8 cellular contexts compared by ENCODE assay signal in the genomic region with DNA sequence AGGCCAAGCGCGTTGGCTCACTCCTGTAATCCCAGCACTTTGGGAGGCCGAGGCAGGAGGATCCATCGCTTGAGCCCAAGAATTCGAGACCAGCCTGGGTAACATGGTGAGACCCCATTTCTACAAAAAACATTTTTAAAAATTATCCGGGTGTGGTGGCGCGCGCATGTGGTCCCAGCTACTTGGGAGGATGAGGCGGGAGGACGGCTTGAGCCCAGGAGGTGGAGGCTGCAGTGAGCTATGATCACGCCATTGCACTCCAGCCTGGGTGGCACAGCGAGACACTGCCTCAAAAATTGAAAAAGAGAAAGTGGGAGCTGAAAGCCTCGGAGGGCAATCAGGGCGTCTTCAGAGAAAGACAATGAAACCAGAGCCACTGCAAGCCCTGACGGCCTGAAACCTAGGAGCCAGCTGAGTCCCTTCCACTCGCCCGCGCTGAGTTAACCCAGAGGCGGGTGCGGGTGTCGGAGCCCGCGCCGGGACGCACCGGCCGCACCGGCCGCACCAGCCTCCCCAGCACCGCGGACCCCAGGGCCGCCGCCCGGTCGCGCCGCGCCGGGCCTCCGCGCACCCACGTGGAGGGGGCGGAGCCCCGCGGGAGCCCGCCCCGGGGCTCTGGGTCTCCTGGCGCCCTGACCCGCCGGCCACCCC. TPM values are rescaled to one million over a fixed set of nuclear protein-coding genes. Genes with fewer than 3 reads are reported as not detected.
DNase-seq lines count a peak whose midpoint lies in the region; ATAC-seq and TF ChIP-seq lines count a peak whose summit lies in the region.

No MANE protein-coding gene starts in this region.

- H3K4me3 ChIP-seq in Panc1 (ENCODE audit: low read depth in 2 of 2, low read length in 2 of 2) (peak overlapping the region; percentile 72 to 99), epithelial cell of esophagus (ENCODE audit: low read length) (peak overlapping the region; percentile 85), neuron (ENCODE audit: low read length) (peak overlapping the region; percentile 73)

- intact Hi-C loops in Panc1 (cut with micrococcal nuclease; ENCODE audit: unreplicated experiment): no loop called here

- in situ Hi-C loops in Panc1 (cut with HindIII; ENCODE audit: low pct_unique_long_range_greater_than_20kb, low sequenced_read_pairs): loop anchor here (25.0 kb wide), 1 partner anchor 175 kb away; a partner anchor contains a TSS

- ATAC-seq in HG02610 (IDR thresholded peaks at IDR 0.05; ENCODE audit: unreplicated experiment) (peak; percentile 52), Panc1 (peak; percentile 85), HG03097 (IDR thresholded peaks at IDR 0.05; ENCODE audit: low FRiP score, unreplicated experiment) (no peak)

- peak overlapping the region; percentile 36 for H3K27ac ChIP-seq in Panc1 (ENCODE audit: low read length)

- H3K4me1 ChIP-seq in Panc1 (ENCODE audit: control insufficient read depth, insufficient read depth, low read length) (peaks cover 3% of the 10 kb centered on the region; the same call in 1 of the 2 replicates), neuron (ENCODE audit: insufficient read depth, low read length) (peaks cover 9% of the 10 kb centered on the region)

- CTCF ChIA-PET in Panc1 (lab: Charles Lee): interaction anchor here (1.1 kb wide), 1 partner anchor 144 kb away, joined by 4 read pairs; no protein-coding TSS in a partner anchor

- DNase-seq in DMS 273 (lab: John Stamatoyannopoulos, UW; ENCODE audit: unreplicated experiment) (peak; percentile 90), DMS 273 treated with DMSO at 0.1 percent for 48 hours (lab: John Stamatoyannopoulos, UW) (no peak), Panc1 (ENCODE audit: low read depth, low spot score) (no peak), epithelial cell of esophagus (ENCODE audit: low read depth) (no peak), SKM-1 (lab: John Stamatoyannopoulos, UW; ENCODE audit: unreplicated experiment) (no peak)

- BruUV-seq in Panc1 (replicated peaks; lab: Mats Ljungman, UMichigan): no TSS peak

- TF ChIP-seq CTCF in Panc1 (IDR thresholded peaks at IDR 0.05): no peak
- no peak for TF ChIP-seq CTCF in epithelial cell of esophagus (IDR thresholded peaks at IDR 0.05; ENCODE audit: insufficient read depth, low read depth, low read length, missing control alignments)

- peak overlapping the region; percentile 97 for H2AFZ ChIP-seq in neuron (ENCODE audit: low read depth, low read length)

- POLR2A ChIA-PET in Panc1 (lab: Charles Lee): interaction anchor here (1.7 kb wide), 1 partner anchor 22 kb away, joined by 6 read pairs; a partner anchor contains a TSS

- H3K9me3 ChIP-seq in Panc1 (ENCODE audit: control insufficient read depth, insufficient read depth, low read depth, low read length): no peaks in the 10 kb centered on the region
- peaks cover 1% of the 10 kb centered on the region for H3K9me3 ChIP-seq in neuron (ENCODE audit: low read length)

- H3K27me3 ChIP-seq in Panc1 (ENCODE audit: control insufficient read depth, insufficient read depth, low read length) (no peaks in the 10 kb centered on the region), neuron (ENCODE audit: insufficient read depth, low read length) (no peaks in the 10 kb centered on the region)

- H3K36me3 ChIP-seq in Panc1 (ENCODE audit: control insufficient read depth, insufficient read depth, low read length) (no peaks in the 10 kb centered on the region), neuron (ENCODE audit: insufficient read depth, low read length) (no peaks in the 10 kb centered on the region)

RNA-seq across cellular contexts. Expression of a gene that starts 22.4 kb away (rescaled TPM):
- total RNA-seq in Panc1 (2021; ENCODE audit: unreplicated experiment): 24.1 TPM
- polyA plus RNA-seq in Panc1 (2012; ENCODE audit: insufficient read length): 23.0 TPM

RNA-seq across cellular contexts. Expression of a gene that starts 49.7 kb away (rescaled TPM):
- 2.9 TPM for total RNA-seq in Panc1 (2021; ENCODE audit: unreplicated experiment)
- 3.9 TPM for polyA plus RNA-seq in Panc1 (2012; ENCODE audit: insufficient read length)
